Comparison of ENCODE assay signal across 24 cellular contexts in the genomic region with DNA sequence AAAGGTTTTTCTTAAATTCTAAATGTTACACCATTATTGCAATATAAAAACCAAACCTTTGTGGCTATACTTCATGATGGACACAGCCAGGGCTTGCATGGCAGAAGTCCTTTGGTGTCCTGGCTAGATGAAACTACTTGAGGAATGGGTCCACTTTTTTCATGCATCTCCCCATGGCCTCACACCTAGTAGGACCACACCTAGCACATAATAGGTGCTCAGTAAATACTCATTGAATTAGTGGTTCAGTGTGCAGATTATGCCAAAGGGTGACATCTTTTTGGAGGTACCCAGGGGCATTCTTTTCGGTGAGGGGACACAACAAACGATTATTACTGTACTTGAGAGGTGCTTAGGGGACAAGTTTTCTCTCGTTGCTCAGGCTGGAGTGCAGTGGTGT. TPM values are rescaled to one million over a fixed set of nuclear protein-coding genes. Genes with fewer than 3 reads are reported as not detected.
DNase-seq lines count a peak whose midpoint lies in the region; ATAC-seq, FAIRE-seq and TF ChIP-seq lines count a peak whose summit lies in the region.
"Had no signal": no experiment of that assay in that cellular context is flagged by ENCODE, and none has a peak within 500 bp of the region (broad histone marks: within the 10 kb centered on the region; RNA-seq: fewer than 3 reads in every experiment).

No MANE protein-coding gene starts in this region.

- no peaks in the 10 kb centered on the region for H3K27me3 Mint-ChIP-seq in activated naive CD8-positive, alpha-beta T cell
- H3K27me3 Mint-ChIP-seq in activated naive CD8-positive, alpha-beta T cell treated with anti-CD3 and anti-CD28 coated beads, Interleukin-2, amount 50 U/mL, for 24 hours = no peaks in the 10 kb centered on the region
- peaks cover 0 to 2% (median 0%) of the 10 kb centered on the region in 3 donors for H3K27me3 Mint-ChIP-seq in CD14-positive monocyte (ENCODE audit: low read depth in 3 of 3)
- H3K27me3 Mint-ChIP-seq: CD4-positive, CD25-positive, alpha-beta regulatory T cell had no signal

- H3K4me2 ChIP-seq in K562 (ENCODE audit: insufficient read depth, low read length) = no peak overlapping the region
- H3K4me2 ChIP-seq: A549, GM23338 had no signal

- CTCF ChIA-PET in K562 (lab: Yijun Ruan, JAX; ENCODE audit: low intra/inter-chr PET ratio) = no interaction called here

- H3K4me1 Mint-ChIP-seq in activated naive CD8-positive, alpha-beta T cell (ENCODE audit: low read depth) = peaks cover 18% of the 10 kb centered on the region
- peaks cover 47% of the 10 kb centered on the region for H3K4me1 Mint-ChIP-seq in activated naive CD8-positive, alpha-beta T cell treated with anti-CD3 and anti-CD28 coated beads, Interleukin-2, amount 50 U/mL, for 24 hours
- H3K4me1 Mint-ChIP-seq in CD14-positive monocyte = peaks cover 78% of the 10 kb centered on the region

- H3K36me3 Mint-ChIP-seq in activated naive CD8-positive, alpha-beta T cell = peaks cover 2% of the 10 kb centered on the region
- H3K36me3 Mint-ChIP-seq in activated naive CD8-positive, alpha-beta T cell treated with anti-CD3 and anti-CD28 coated beads, Interleukin-2, amount 50 U/mL, for 24 hours (ENCODE audit: low read depth) = no peaks in the 10 kb centered on the region
- H3K36me3 Mint-ChIP-seq in CD14-positive monocyte = peaks cover 7 to 8% of the 10 kb centered on the region in 2 donors
- H3K36me3 Mint-ChIP-seq: CD4-positive, CD25-positive, alpha-beta regulatory T cell; CD8-positive, alpha-beta T cell had no signal

- no TSS peak for BruUV-seq in K562 (replicated peaks; lab: Mats Ljungman, UMichigan)

- TF ChIP-seq CTCF in CD14-positive monocyte (IDR thresholded peaks at IDR 0.05) (no peak), K562 (IDR thresholded peaks at IDR 0.05 in 2 of 3, conservative IDR thresholded peaks at IDR 0.05 in 1 of 3; ENCODE audit: insufficient read depth in 2 of 3, low read depth in 1 of 3, low read length in 3 of 3) (no peak), sigmoid colon (IDR thresholded peaks at IDR 0.05) (no peak), colonic mucosa (IDR thresholded peaks at IDR 0.05) (no peak)

- H2AFZ ChIP-seq in K562 (ENCODE audit: low read depth, low read length) = no peak overlapping the region

- H3K4me3 ChIP-seq in K562 (no peak overlapping the region), sigmoid colon (no peak overlapping the region), colonic mucosa (no peak overlapping the region)
- H3K4me3 ChIP-seq: A549, GM12878, GM23338 had no signal

- no peak for TF ChIP-seq RAD21 in K562 (CRISPR knock-in tag; conservative IDR thresholded peaks at IDR 0.05 in 1 of 2, IDR thresholded peaks at IDR 0.05 in 1 of 2)

- POLR2A ChIA-PET in K562 (lab: Yijun Ruan, JAX) = interaction anchor here (1.0 kb wide), 1 partner anchor 16 kb away, joined by 3 read pairs; no protein-coding TSS in a partner anchor

- H3K36me3 ChIP-seq in K562 (ENCODE audit: control insufficient read depth, insufficient read depth, low read length) = no peaks in the 10 kb centered on the region
- no peaks in the 10 kb centered on the region for H3K36me3 ChIP-seq in sigmoid colon
- H3K36me3 ChIP-seq in colonic mucosa = no peaks in the 10 kb centered on the region
- H3K36me3 ChIP-seq: BE2C had no signal

- no peaks in the 10 kb centered on the region for H3K27me3 ChIP-seq in K562 (ENCODE audit: control insufficient read depth in 2 of 2, insufficient read depth in 2 of 2, low read length in 2 of 2)
- no peaks in the 10 kb centered on the region for H3K27me3 ChIP-seq in sigmoid colon
- no peaks in the 10 kb centered on the region for H3K27me3 ChIP-seq in colonic mucosa
- H3K27me3 ChIP-seq: BE2C had no signal

- no peaks in the 10 kb centered on the region for H3K79me2 ChIP-seq in K562 (ENCODE audit: control insufficient read depth, insufficient read depth, low read length)

- no peak for FAIRE-seq in K562 (lab: Jason Lieb, UNC)
- FAIRE-seq: A549, GM12878 had no signal

- WGBS in K562 (ENCODE audit: insufficient coverage, low coverage, missing lambda C conversion rate) = 16% methylated on average over 3 of the region's 3 CpGs
- 91 to 92% methylated on average over 3 of the region's 3 CpGs for WGBS in sigmoid colon, 2 donors

- peak overlapping the region; percentile 46 for H3K27ac Mint-ChIP-seq in activated naive CD8-positive, alpha-beta T cell
- no peak overlapping the region for H3K27ac Mint-ChIP-seq in activated naive CD8-positive, alpha-beta T cell treated with anti-CD3 and anti-CD28 coated beads, Interleukin-2, amount 50 U/mL, for 24 hours
- peak overlapping the region; percentile 32 to 100 (median 68) for H3K27ac Mint-ChIP-seq in CD14-positive monocyte
- H3K27ac Mint-ChIP-seq: CD4-positive, CD25-positive, alpha-beta regulatory T cell; CD8-positive, alpha-beta T cell; GM23338; H9 had no signal

- no peaks in the 10 kb centered on the region for H3K9me3 Mint-ChIP-seq in activated naive CD8-positive, alpha-beta T cell (ENCODE audit: low read depth)
- no peaks in the 10 kb centered on the region for H3K9me3 Mint-ChIP-seq in activated naive CD8-positive, alpha-beta T cell treated with anti-CD3 and anti-CD28 coated beads, Interleukin-2, amount 50 U/mL, for 24 hours
- no peaks in the 10 kb centered on the region for H3K9me3 Mint-ChIP-seq in CD14-positive monocyte
- H3K9me3 Mint-ChIP-seq: CD8-positive, alpha-beta T cell; GM23338; H9 had no signal

- ATAC-seq in activated naive CD8-positive, alpha-beta T cell treated with anti-CD3 and anti-CD28 coated beads, Interleukin-2, amount 50 U/mL, for 24 hours = no peak
- ATAC-seq in K562 = no peak
- ATAC-seq in GM18868 (IDR thresholded peaks at IDR 0.05; ENCODE audit: unreplicated experiment) = no peak
- ATAC-seq: A549; CD8-positive, alpha-beta T cell; GM12878; GM23338; HCT116 had no signal

- H4K20me1 ChIP-seq in K562 (replicated peaks; ENCODE audit: control insufficient read depth, insufficient read depth, low read length) = no peaks in the 10 kb centered on the region

- intact Hi-C loops in CD14-positive monocyte (cut with micrococcal nuclease) = loop anchor here in 1 of 2 donors (2.0 kb wide), 1 partner anchor 20 kb away; no protein-coding TSS in a partner anchor
- intact Hi-C loops in K562 (cut with micrococcal nuclease) = no loop called here
- intact Hi-C loops in sigmoid colon (cut with DNase I) = no loop called here
- intact Hi-C loops in colonic mucosa (cut with DNase I) = no loop called here

- H3K4me1 ChIP-seq in K562 (replicated peaks in 1 of 2; ENCODE audit: control insufficient read depth in 2 of 2, insufficient read depth in 2 of 2, low read length in 2 of 2) (peaks cover 5 to 31% of the 10 kb centered on the region in 2 experiments), sigmoid colon (peaks cover 0 to 11% (median 4%) of the 10 kb centered on the region in 4 donors), colonic mucosa (no peaks in the 10 kb centered on the region)
- H3K4me1 ChIP-seq: BE2C, Caco-2 had no signal

- TF ChIP-seq POLR2A in K562 (conservative IDR thresholded peaks at IDR 0.05) (no peak), sigmoid colon (IDR thresholded peaks at IDR 0.05) (no peak)

- in situ Hi-C loops in K562 (cut with MboI) = no loop called here

- no peak for DNase-seq in activated naive CD8-positive, alpha-beta T cell treated with anti-CD3 and anti-CD28 coated beads, Interleukin-2, amount 50 U/mL, for 24 hours
- DNase-seq in CD14-positive monocyte (ENCODE audit: low spot score) = no peak
- no peak for DNase-seq in K562 (ENCODE audit: extremely low read depth in 1 of 4, low spot score in 3 of 4)
- no peak for DNase-seq in sigmoid colon
- DNase-seq in colonic mucosa = no peak
- DNase-seq: 8988T; ACHN; AML-193; BE2C; C1 segment of cervical spinal cord; Caco-2; CD4-positive, CD25-positive, alpha-beta regulatory T cell; CD8-positive, alpha-beta T cell; DMS153; DMS79; EL; GDM1; H9 had no signal

- H3K9ac ChIP-seq in K562 (ENCODE audit: insufficient read depth in 1 of 2, low read depth in 2 of 2, low read length in 2 of 2) = no peak overlapping the region
- H3K9ac ChIP-seq in colonic mucosa (ENCODE audit: low read depth in 2 of 2, low read length in 2 of 2) = no peak overlapping the region

- H3K9me3 ChIP-seq in K562 (replicated peaks; ENCODE audit: control insufficient read depth, insufficient read depth, low read depth, low read length) (no peaks in the 10 kb centered on the region), sigmoid colon (no peaks in the 10 kb centered on the region), colonic mucosa (no peaks in the 10 kb centered on the region)
- H3K9me3 ChIP-seq: A549, BE2C, Caco-2 had no signal

- H3K9me1 ChIP-seq in K562 (ENCODE audit: control insufficient read depth, insufficient read depth, low read length) = no peaks in the 10 kb centered on the region

- no peak overlapping the region for H3K4me3 Mint-ChIP-seq in activated naive CD8-positive, alpha-beta T cell
- H3K4me3 Mint-ChIP-seq in activated naive CD8-positive, alpha-beta T cell treated with anti-CD3 and anti-CD28 coated beads, Interleukin-2, amount 50 U/mL, for 24 hours = no peak overlapping the region
- no peak overlapping the region for H3K4me3 Mint-ChIP-seq in CD14-positive monocyte
- H3K4me3 Mint-ChIP-seq: CD4-positive, CD25-positive, alpha-beta regulatory T cell; CD8-positive, alpha-beta T cell; GM23338; H9 had no signal

- H3K27ac ChIP-seq in K562 (ENCODE audit: extremely low read depth, low read depth, low read length) = no peak overlapping the region
- no peak overlapping the region for H3K27ac ChIP-seq in sigmoid colon
- H3K27ac ChIP-seq in colonic mucosa = no peak overlapping the region

- TF ChIP-seq EP300 in K562 (IDR thresholded peaks at IDR 0.05; ENCODE audit: low read length) (no peak), sigmoid colon (IDR thresholded peaks at IDR 0.05) (no peak)

RNA-seq across cellular contexts. Expression of a gene that starts 20.7 kb away (rescaled TPM):
- polyA plus RNA-seq in CD14-positive monocyte = 1,000 to 10,000 TPM; 1,724 to 1,859 TPM
- 88.1 and 137 TPM in 2 replicates for total RNA-seq in K562 (2011; cell fraction: chromatin; rRNA removed; ENCODE audit: low replicate concordance)
- 154 and 205 TPM in 2 replicates for total RNA-seq in K562 (2011; cell fraction: nucleolus; rRNA removed)
- total RNA-seq in K562 (2011; cell fraction: nucleoplasm; rRNA removed) = 184 and 200 TPM in 2 replicates
- total RNA-seq in K562 (2014; rRNA removed) = 147 and 180 TPM in 2 replicates
- 256 and 289 TPM in 2 replicates for total RNA-seq in K562 (2014; rRNA removed; fragmentation: Illumina TruSeq; extraction: Trizol)
- total RNA-seq in K562 (2015; rRNA removed; fragmentation: Illumina TruSeq; extraction: Trizol) = 149 and 165 TPM in 2 replicates
- total RNA-seq in K562 (2021) = 173 and 193 TPM in 2 replicates
- 124 and 136 TPM in 2 replicates for polyA plus RNA-seq in K562 (2011; rRNA removed)
- polyA plus RNA-seq in K562 (2011; cell fraction: cytosol; rRNA removed) = 61.8 and 105 TPM in 2 replicates
- 20.2 and 32.5 TPM in 2 replicates for polyA plus RNA-seq in K562 (2011; cell fraction: nucleus; rRNA removed)
- 208 and 216 TPM in 2 replicates for polyA plus RNA-seq in K562 (2012)
- polyA plus RNA-seq in K562 (2014; fragmentation: Illumina TruSeq; extraction: Trizol) = 259 and 284 TPM in 2 replicates
- polyA plus RNA-seq in K562 (2014; fragmentation: Nextera tagmentation; extraction: Ambion mirVana) = 100 to 1,000 TPM; 275 to 304 TPM
- 169 and 189 TPM in 2 replicates for polyA plus RNA-seq in K562 (2014; rRNA removed)
- 80.5 and 89.5 TPM in 2 replicates for polyA minus RNA-seq in K562 (2011; rRNA and poly(A)+ RNA removed)
- 42.2 and 44.1 TPM in 2 replicates for polyA minus RNA-seq in K562 (2011; cell fraction: cytosol; rRNA and poly(A)+ RNA removed)
- polyA minus RNA-seq in K562 (2011; cell fraction: nucleus; rRNA and poly(A)+ RNA removed) = 5.8 and 12.2 TPM in 2 replicates
- 10 to 100 TPM; 45.7 to 93.1 (median 81.6) TPM for total RNA-seq in sigmoid colon
- 100 to 1,000 TPM in 2 of 3 donors, 10 to 100 TPM in 1; 28.2 to 140 (median 124) TPM for polyA plus RNA-seq in sigmoid colon
- 10 to 100 TPM; 14.3 to 57.8 TPM for total RNA-seq in colonic mucosa
- total RNA-seq: Caco-2, GM23338, H9 had no signal
- polyA plus RNA-seq: GM23338 had no signal

RNA-seq across cellular contexts. Expression of a gene that starts 56.8 kb away (rescaled TPM):
- polyA plus RNA-seq in CD14-positive monocyte (10 to 100 TPM; 42.1 to 58.3 TPM), K562 (2011; rRNA removed) (36.9 and 64.0 TPM in 2 replicates), K562 (2014; fragmentation: Illumina TruSeq; extraction: Trizol) (81.9 and 85.9 TPM in 2 replicates), K562 (2014; fragmentation: Nextera tagmentation; extraction: Ambion mirVana) (100 to 1,000 TPM; 117 to 137 TPM), K562 (2014; rRNA removed) (63.2 and 69.3 TPM in 2 replicates), sigmoid colon (10 to 100 TPM; 35.7 to 73.1 (median 51.1) TPM)
- total RNA-seq in K562 (2011; cell fraction: chromatin; rRNA removed; ENCODE audit: low replicate concordance) = 5.9 and 44.1 TPM in 2 replicates
- total RNA-seq in K562 (2011; cell fraction: nucleolus; rRNA removed) = 3.3 and 5.4 TPM in 2 replicates
- total RNA-seq in K562 (2011; cell fraction: nucleoplasm; rRNA removed) = 12.9 and 27.5 TPM in 2 replicates
- total RNA-seq in K562 (2014; rRNA removed) (41.7 and 47.1 TPM in 2 replicates), K562 (2014; rRNA removed; fragmentation: Illumina TruSeq; extraction: Trizol) (61.6 and 78.9 TPM in 2 replicates), K562 (2015; rRNA removed; fragmentation: Illumina TruSeq; extraction: Trizol) (52.7 and 58.7 TPM in 2 replicates), K562 (2021) (80.9 and 83.1 TPM in 2 replicates), sigmoid colon (10 to 100 TPM; 35.7 to 59.2 (median 44.7) TPM), colonic mucosa (10 to 100 TPM; 61.4 to 62.7 TPM)
- 4.7 and 13.5 TPM in 2 replicates for polyA plus RNA-seq in K562 (2011; cell fraction: cytosol; rRNA removed)
- polyA plus RNA-seq in K562 (2011; cell fraction: nucleus; rRNA removed) = 4.1 and 7.3 TPM in 2 replicates
- polyA plus RNA-seq in K562 (2012) = 70.0 and 81.1 TPM in 2 replicates
- 40.8 and 41.4 TPM in 2 replicates for polyA minus RNA-seq in K562 (2011; rRNA and poly(A)+ RNA removed)
- polyA minus RNA-seq in K562 (2011; cell fraction: cytosol; rRNA and poly(A)+ RNA removed) = 18.8 and 21.5 TPM in 2 replicates
- polyA minus RNA-seq in K562 (2011; cell fraction: nucleus; rRNA and poly(A)+ RNA removed) = 2.8 and 6.4 TPM in 2 replicates
